Comparison of ENCODE assay signal across 10 cellular contexts in genomic region chr5:157484768-157485167, GRCh38. TPM values are rescaled to one million over a fixed set of nuclear protein-coding genes. Genes with fewer than 3 reads are reported as not detected.
DNase-seq lines count a peak whose midpoint lies in the region; ATAC-seq and TF ChIP-seq lines count a peak whose summit lies in the region.
"Had no signal": no experiment of that assay in that cellular context is flagged by ENCODE, and none has a peak within 500 bp of the region (broad histone marks: within the 10 kb centered on the region; RNA-seq: fewer than 3 reads in every experiment).

No MANE protein-coding gene starts in this region.

- peak overlapping the region in 2 of 4 donors; percentile 72 to 77 for H3K4me3 Mint-ChIP-seq in IgD-negative memory B cell
- H3K4me3 Mint-ChIP-seq in stimulated activated naive B cell treated with anti-CD40 and anti-IgM and Interleukin-4, amounts not matched to agents 10 μg/mL and 1 μg/mL and 100 μg/mL, for 72 hours = no peak overlapping the region
- H3K4me3 Mint-ChIP-seq: immature natural killer cell had no signal

- H3K4me3 ChIP-seq in heart right ventricle (no peak overlapping the region), esophagus squamous epithelium (no peak overlapping the region)

- peak; percentile 59 for DNase-seq in RPMI8226
- peak in 1 of 2 donors; percentile 61 for DNase-seq in heart right ventricle
- DNase-seq in stimulated activated naive B cell treated with anti-CD40 and anti-IgM and Interleukin-4, amounts not matched to agents 10 μg/mL and 1 μg/mL and 100 μg/mL, for 72 hours = no peak
- no peak for DNase-seq in esophagus squamous epithelium (lab: John Stamatoyannopoulos, UW)
- DNase-seq: immature natural killer cell; stimulated activated CD4-positive, alpha-beta T cell treated with anti-CD3 and anti-CD28 coated beads, Interleukin-2, amount 100 ng/mL, for 48 hours had no signal

- no peaks in the 10 kb centered on the region for H3K27me3 Mint-ChIP-seq in IgD-negative memory B cell
- H3K27me3 Mint-ChIP-seq in stimulated activated naive B cell treated with anti-CD40 and anti-IgM and Interleukin-4, amounts not matched to agents 10 μg/mL and 1 μg/mL and 100 μg/mL, for 72 hours = no peaks in the 10 kb centered on the region

- H3K36me3 ChIP-seq in heart right ventricle (peaks cover 0 to 100% (median 26%) of the 10 kb centered on the region in 9 donors), esophagus squamous epithelium (peaks cover 0 to 79% (median 0%) of the 10 kb centered on the region in 3 donors)

- no peak overlapping the region for H3K27ac ChIP-seq in heart right ventricle
- peak overlapping the region in 2 of 4 donors; percentile 32 to 73 for H3K27ac ChIP-seq in esophagus squamous epithelium

- no peak for TF ChIP-seq POLR2A in esophagus squamous epithelium (IDR thresholded peaks at IDR 0.05)

- 65 to 72% methylated on average over 5 of the region's 5 CpGs for WGBS in heart right ventricle, 2 donors
- 55 to 63% methylated on average over 5 of the region's 5 CpGs for WGBS in esophagus squamous epithelium, 2 donors

- H3K27ac Mint-ChIP-seq in IgD-negative memory B cell = peak overlapping the region; percentile 98 to 100 (median 99)
- H3K27ac Mint-ChIP-seq in stimulated activated naive B cell treated with anti-CD40 and anti-IgM and Interleukin-4, amounts not matched to agents 10 μg/mL and 1 μg/mL and 100 μg/mL, for 72 hours = peak overlapping the region; percentile 75
- H3K27ac Mint-ChIP-seq: immature natural killer cell had no signal

- TF ChIP-seq CTCF in heart right ventricle (IDR thresholded peaks at IDR 0.05) (no peak), esophagus squamous epithelium (IDR thresholded peaks at IDR 0.05) (no peak)

- H3K4me1 ChIP-seq in heart right ventricle (peaks cover 0 to 16% (median 10%) of the 10 kb centered on the region in 9 donors), esophagus squamous epithelium (peaks cover 0 to 22% (median 5%) of the 10 kb centered on the region in 3 donors)

- H3K27me3 ChIP-seq in heart right ventricle = no peaks in the 10 kb centered on the region
- H3K27me3 ChIP-seq in esophagus squamous epithelium = no peaks in the 10 kb centered on the region

- intact Hi-C loops in heart right ventricle (cut with DNase I) = loop anchor here in 1 of 10 donors (5.0 kb wide), 1 partner anchor 237 kb away; no protein-coding TSS in a partner anchor
- intact Hi-C loops in esophagus squamous epithelium (cut with DNase I) = loop anchor here (10.0 kb wide), 1 partner anchor 230 kb away; no protein-coding TSS in a partner anchor

- ATAC-seq in heart right ventricle (peak in 7 of 8 donors; percentile 18 to 87 (median 31)), GM19351 (IDR thresholded peaks at IDR 0.05; ENCODE audit: unreplicated experiment) (no peak), HG02840 (IDR thresholded peaks at IDR 0.05; ENCODE audit: low FRiP score, unreplicated experiment) (no peak)
- ATAC-seq in stimulated activated naive B cell treated with anti-CD40 and anti-IgM and Interleukin-4, amounts not matched to agents 10 μg/mL and 1 μg/mL and 100 μg/mL, for 72 hours (replicated peaks) = no peak

- peaks cover 0 to 2% (median 0%) of the 10 kb centered on the region in 3 donors for H3K9me3 Mint-ChIP-seq in IgD-negative memory B cell
- peaks cover 2 to 4% of the 10 kb centered on the region in 2 donors for H3K9me3 Mint-ChIP-seq in stimulated activated naive B cell treated with anti-CD40 and anti-IgM and Interleukin-4, amounts not matched to agents 10 μg/mL and 1 μg/mL and 100 μg/mL, for 72 hours
- H3K9me3 Mint-ChIP-seq: immature natural killer cell had no signal

- peaks cover 33% of the 10 kb centered on the region for H3K36me3 Mint-ChIP-seq in IgD-negative memory B cell
- H3K36me3 Mint-ChIP-seq in stimulated activated naive B cell treated with anti-CD40 and anti-IgM and Interleukin-4, amounts not matched to agents 10 μg/mL and 1 μg/mL and 100 μg/mL, for 72 hours = peaks cover 42 to 67% of the 10 kb centered on the region in 2 donors
- H3K36me3 Mint-ChIP-seq: immature natural killer cell had no signal

- H3K9me3 ChIP-seq in heart right ventricle (no peaks in the 10 kb centered on the region), esophagus squamous epithelium (no peaks in the 10 kb centered on the region)

- peaks cover 57 to 74% (median 63%) of the 10 kb centered on the region in 3 donors for H3K4me1 Mint-ChIP-seq in IgD-negative memory B cell
- H3K4me1 Mint-ChIP-seq in stimulated activated naive B cell treated with anti-CD40 and anti-IgM and Interleukin-4, amounts not matched to agents 10 μg/mL and 1 μg/mL and 100 μg/mL, for 72 hours = peaks cover 57 to 81% of the 10 kb centered on the region in 2 donors

RNA-seq across cellular contexts. Expression of gene NIPAL4, which starts 24.8 kb away (rescaled TPM):
- polyA plus RNA-seq in IgD-negative memory B cell = 2.2 TPM
- total RNA-seq in heart right ventricle = under 1 TPM in 1 of 10 donors, not detected in 9; 0.09 TPM
- under 1 TPM in 1 of 2 donors, not detected in 1; 0.20 TPM for polyA plus RNA-seq in heart right ventricle
- total RNA-seq in esophagus squamous epithelium = 10 to 100 TPM; 13.2 to 33.7 (median 17.8) TPM
- total RNA-seq: temporal lobe had no signal
- polyA plus RNA-seq: immature natural killer cell had no signal

Comparison
In these comparisons a context has a peak if more than half of its experiments do, and no peak if none do; other contexts are left out.
1. ATAC-seq: peak in heart right ventricle (7 of 8); none in stimulated activated naive B cell treated with anti-CD40 and anti-IgM and Interleukin-4, amounts not matched to agents 10 μg/mL and 1 μg/mL and 100 μg/mL, for 72 hours (0 of 2), GM19351 (single experiment) and HG02840 (single experiment).
2. RNA of gene NIPAL4, which starts 24.8 kb away (total RNA-seq): 13.2 to 33.7 TPM in esophagus squamous epithelium; 0.09 TPM in heart right ventricle; every median in the first group is over 10 times any median in the second.